23 cellular contexts compared by ENCODE assay signal in genomic region chr17:81573794-81574642, GRCh38. TPM values are rescaled to one million over a fixed set of nuclear protein-coding genes. Genes with fewer than 3 reads are reported as not detected.
A peak's percentile ranks its signal among the peaks of the same experiment; 100 is the strongest.
DNase-seq lines count a peak whose midpoint lies in the region; ATAC-seq and TF ChIP-seq lines count a peak whose summit lies in the region.
"Had no signal": no experiment of that assay in that cellular context is flagged by ENCODE, and none has a peak within 500 bp of the region (broad histone marks: within the 10 kb centered on the region; RNA-seq: fewer than 3 reads in every experiment).

No MANE protein-coding gene starts in this region.

- peaks cover 4 to 6% of the 10 kb centered on the region in 2 donors for H3K4me1 Mint-ChIP-seq in immature natural killer cell

- peaks cover 0 to 22% (median 4%) of the 10 kb centered on the region in 3 donors for H3K36me3 Mint-ChIP-seq in immature natural killer cell
- H3K36me3 Mint-ChIP-seq: IgD-negative memory B cell had no signal

- H3K9me3 Mint-ChIP-seq in immature natural killer cell = no peaks in the 10 kb centered on the region
- H3K9me3 Mint-ChIP-seq: IgD-negative memory B cell; stimulated activated naive CD8-positive, alpha-beta T cell treated with anti-CD3 and anti-CD28 coated beads, Interleukin-15, amount 100 ng/mL, for 72 hours; T-cell; type B pancreatic cell had no signal

- peak overlapping the region in 1 of 6 donors; percentile 36 for H3K27ac Mint-ChIP-seq in immature natural killer cell
- H3K27ac Mint-ChIP-seq: stimulated activated naive CD8-positive, alpha-beta T cell treated with anti-CD3 and anti-CD28 coated beads, Interleukin-15, amount 100 ng/mL, for 72 hours; T-cell; type B pancreatic cell had no signal

- DNase-seq in NCI-H1436 (lab: John Stamatoyannopoulos, UW) (peak; percentile 33), NCI-H1436 treated with DMSO at 0.1 percent for 48 hours (lab: John Stamatoyannopoulos, UW) (no peak), H7 (peak; percentile 57), RWPE1 (ENCODE audit: low spot score) (no peak), left kidney (ENCODE audit: low read depth, low spot score) (peak; percentile 71), immature natural killer cell (no peak), cortex of kidney (lab: John Stamatoyannopoulos, UW) (no peak)
- DNase-seq: activated CD4-positive, alpha-beta T cell treated with anti-CD3 and anti-CD28 coated beads, Interleukin-2, amount 50 U/mL, for 1 hour; activated naive CD4-positive, alpha-beta T cell treated with Interleukin-2 at 50 U/mL for 16 hours; DMS153; HCEC 1CT; MM.1S; NCI-H1930; NCI-H446; stimulated activated CD4-positive, alpha-beta T cell treated with anti-CD3 and anti-CD28 coated beads, Interleukin-2, amount 100 ng/mL, for 48 hours; stimulated activated naive CD8-positive, alpha-beta T cell treated with anti-CD3 and anti-CD28 coated beads, Interleukin-15, amount 100 ng/mL, for 72 hours; T-cell had no signal

- POLR2A ChIA-PET in RWPE1 (lab: Yijun Ruan, JAX; ENCODE audit: low non-redundant PET) = no interaction called here

- H3K4me3 ChIP-seq in H7 (ENCODE audit: insufficient read depth, low read depth, low read length) = no peak overlapping the region
- H3K4me3 ChIP-seq: ascending aorta, BLaER1 had no signal

- TF ChIP-seq CTCF in RWPE1 (conservative IDR thresholded peaks at IDR 0.05; ENCODE audit: low read depth) = no peak

- H3K4me3 Mint-ChIP-seq in immature natural killer cell = no peak overlapping the region
- H3K4me3 Mint-ChIP-seq: IgD-negative memory B cell; stimulated activated naive CD8-positive, alpha-beta T cell treated with anti-CD3 and anti-CD28 coated beads, Interleukin-15, amount 100 ng/mL, for 72 hours; T-cell; type B pancreatic cell had no signal

- H3K36me3 ChIP-seq in H7 (replicated peaks; ENCODE audit: control insufficient read depth, insufficient read depth, low read length) = peaks cover 44% of the 10 kb centered on the region

- no peaks in the 10 kb centered on the region for H3K27me3 Mint-ChIP-seq in immature natural killer cell (ENCODE audit: low read depth in 3 of 3)
- H3K27me3 Mint-ChIP-seq: IgD-negative memory B cell; stimulated activated naive CD8-positive, alpha-beta T cell treated with anti-CD3 and anti-CD28 coated beads, Interleukin-15, amount 100 ng/mL, for 72 hours; T-cell; type B pancreatic cell had no signal

- CTCF ChIA-PET in RWPE1 (lab: Yijun Ruan, JAX) = no interaction called here

- no peaks in the 10 kb centered on the region for H3K27me3 ChIP-seq in H7 (ENCODE audit: control insufficient read depth, insufficient read depth, low read length)
- H3K27me3 ChIP-seq: ascending aorta, BLaER1 had no signal

- peak overlapping the region; percentile 42 for H3K27ac ChIP-seq in RWPE1
- H3K27ac ChIP-seq: ascending aorta, BLaER1 had no signal

- ATAC-seq in GM21723 (IDR thresholded peaks at IDR 0.05; ENCODE audit: unreplicated experiment) = no peak
- ATAC-seq: stimulated activated naive CD8-positive, alpha-beta T cell treated with anti-CD3 and anti-CD28 coated beads, Interleukin-15, amount 100 ng/mL, for 72 hours; T-cell had no signal

RNA-seq across cellular contexts. Expression of gene FAAP100, which starts 21.9 kb away (rescaled TPM):
- total RNA-seq in H7 (2014; rRNA removed; shearing (Covaris generic)) = 40.4 and 46.6 TPM in 2 replicates
- polyA plus RNA-seq in immature natural killer cell = 10 to 100 TPM; 11.4 to 25.0 (median 14.5) TPM

RNA-seq across cellular contexts. Expression of gene FSCN2, which starts 45.8 kb away (rescaled TPM):
- total RNA-seq in H7 (2014; rRNA removed; shearing (Covaris generic)) = 0.33 TPM in 1 of 2 replicates, not detected in the other
- polyA plus RNA-seq in immature natural killer cell = under 1 TPM in 1 of 3 donors, not detected in 2; 0.23 TPM
- total RNA-seq: ascending aorta had no signal
- polyA plus RNA-seq: keratinocyte had no signal

Comparison
In these comparisons a context has a peak if more than half of its experiments do, and no peak if none do; other contexts are left out.
1. DNase-seq: peak in NCI-H1436 (single experiment), H7 (single experiment) and left kidney (single experiment); none in NCI-H1436 treated with DMSO at 0.1 percent for 48 hours (single experiment), RWPE1 (single experiment), immature natural killer cell (0 of 3) and cortex of kidney (single experiment).